ENCODE assay signal across 1 cellular context in genomic region chr10:37857287-37858211, GRCh38.
TF ChIP-seq lines count a peak whose summit lies in the region.

ZNF248 (minus strand) TSS chr10:37857610; CDS start chr10:37856310, 1,300 bp downstream.

TF ChIP-seq in K562, 482 proteins besides CTCF, POLR2A, EP300 and RAD21 (continued from another document and continues in another):
- TF ChIP-seq RCOR1 (IDR thresholded peaks at IDR 0.05; ENCODE audit: borderline replicate concordance in 1 of 2, low read depth in 2 of 2, low read length in 2 of 2) (peak in 1 of 2 experiments; percentile 46; a peak in 1 of 4 replicates), XRCC5 (IDR thresholded peaks at IDR 0.05; ENCODE audit: low read depth, low read length) (no peak), E2F1 (CRISPR knock-in tag; IDR thresholded peaks at IDR 0.05) (0 out of 2 replicates have a peak, but pooled peaks have one; percentile 41), ZFX (CRISPR knock-in tag; IDR thresholded peaks at IDR 0.05) (peak; percentile 81), HDAC2 (IDR thresholded peaks at IDR 0.05) (no peak), VEZF1 (CRISPR knock-in tag; IDR thresholded peaks at IDR 0.05) (peak; percentile 99), YY1 (IDR thresholded peaks at IDR 0.05; ENCODE audit: borderline replicate concordance in 1 of 3, control insufficient read depth in 1 of 3, extremely low read depth in 1 of 3, insufficient read depth in 3 of 3, insufficient read length in 1 of 3, insufficient replicate concordance in 2 of 3, low read depth in 1 of 3, low read length in 2 of 3) (peak in 1 of 3 experiments; percentile 45), CHD2 (IDR thresholded peaks at IDR 0.05; ENCODE audit: low read depth, low read length) (peak; percentile 19; the same call in 1 of the 2 replicates), ZBED1 (IDR thresholded peaks at IDR 0.05) (0 out of 2 replicates have a peak, but pooled peaks have one; percentile 34), CREM (IDR thresholded peaks at IDR 0.05; ENCODE audit: low read depth) (peak; percentile 94), RBBP5 (IDR thresholded peaks at IDR 0.05; ENCODE audit: borderline replicate concordance, insufficient read depth, low read length, poor library complexity, severe bottlenecking) (peak; percentile 43), ARID4B (CRISPR knock-in tag; IDR thresholded peaks at IDR 0.05) (peak; percentile 54; the same call in 1 of the 2 replicates), CGGBP1 (CRISPR knock-in tag; IDR thresholded peaks at IDR 0.05) (0 out of 2 replicates have a peak, but pooled peaks have one; percentile 5), E4F1 (CRISPR knock-in tag; IDR thresholded peaks at IDR 0.05; ENCODE audit: borderline replicate concordance) (no peak), NFIC (IDR thresholded peaks at IDR 0.05) (0 out of 2 replicates have a peak, but pooled peaks have one; percentile 27), HMBOX1 (IDR thresholded peaks at IDR 0.05) (no peak), THAP12 (CRISPR knock-in tag; IDR thresholded peaks at IDR 0.05) (peak; percentile 84), SMAD1 (IDR thresholded peaks at IDR 0.05; ENCODE audit: low read depth, low read length, partially characterized antibody) (peak; percentile 36), ZBTB43 (CRISPR knock-in tag; IDR thresholded peaks at IDR 0.05) (0 out of 2 replicates have a peak, but pooled peaks have one; percentile 47), USF1 (CRISPR knock-in tag; IDR thresholded peaks at IDR 0.05) (no peak), L3MBTL2 (IDR thresholded peaks at IDR 0.05) (peak; percentile 95), ZNF12 (CRISPR knock-in tag; IDR thresholded peaks at IDR 0.05) (peak; percentile 28; the same call in 1 of the 2 replicates), MTA3 (IDR thresholded peaks at IDR 0.05; ENCODE audit: borderline replicate concordance) (no peak; the same call in 1 of the 2 replicates), ZNF764 (CRISPR knock-in tag; IDR thresholded peaks at IDR 0.05; ENCODE audit: low read depth) (peak; percentile 42; the same call in 1 of the 2 replicates), TFAP4 (CRISPR knock-in tag; IDR thresholded peaks at IDR 0.05; ENCODE audit: borderline replicate concordance) (0 out of 2 replicates have a peak, but pooled peaks have one; percentile 52), GATAD2A (IDR thresholded peaks at IDR 0.05) (0 out of 2 replicates have a peak, but pooled peaks have one; percentile 58), KDM5B (IDR thresholded peaks at IDR 0.05; ENCODE audit: insufficient replicate concordance, low read depth, low read length) (peak; percentile 97), HBP1 (CRISPR knock-in tag; IDR thresholded peaks at IDR 0.05) (0 out of 2 replicates have a peak, but pooled peaks have one; percentile 46), U2AF2 (optimal IDR thresholded peaks at IDR 0.05; ENCODE audit: low read depth, low read length) (no peak)
